8 cellular contexts compared by ENCODE assay signal in genomic region chr19:38869836-38870607, GRCh38. TPM values are rescaled to one million over a fixed set of nuclear protein-coding genes. Genes with fewer than 3 reads are reported as not detected.
DNase-seq lines count a peak whose midpoint lies in the region; ATAC-seq, FAIRE-seq and TF ChIP-seq lines count a peak whose summit lies in the region.

No MANE protein-coding gene starts in this region.

- H3K4me1 Mint-ChIP-seq in GM23338 = peaks cover 8% of the 10 kb centered on the region; the same call in 2 of the 3 replicates
- H3K4me1 Mint-ChIP-seq in mesothelial cell of epicardium = peaks cover 6% of the 10 kb centered on the region

- H3K18ac ChIP-seq in H1 (ENCODE audit: extremely low read depth, low read length) = 0 out of 2 replicates have a peak overlapping the region, but pooled peaks have one; percentile 65

- POLR2A ChIA-PET in H1 (lab: Charles Lee; ENCODE audit: partially characterized antibody) = interaction anchor here (0.5 to 3.4 kb wide), 13 partner anchors 8 to 204 kb away, joined by 3 to 33 read pairs (median 4); partner anchors contain the start of genes CCER2, FBXO17, HNRNPL and MRPS12

- H3K9ac ChIP-seq in H1 (replicated peaks in 1 of 4; ENCODE audit: extremely low read depth in 1 of 4, low read depth in 3 of 4, low read length in 3 of 4) = no peak overlapping the region; a peak in 2 of 7 replicates

- TF ChIP-seq EP300 in H1 (IDR thresholded peaks at IDR 0.05; ENCODE audit: borderline replicate concordance in 1 of 2, low read depth in 2 of 2, low read length in 2 of 2) = peak in 1 of 2 experiments; percentile 66; a peak in 1 of 3 replicates

- H3K9me3 Mint-ChIP-seq in GM23338 = no peaks in the 10 kb centered on the region; the same call in 2 of the 3 replicates
- no peaks in the 10 kb centered on the region for H3K9me3 Mint-ChIP-seq in mesothelial cell of epicardium

- H3K27ac ChIP-seq in GM23338 (ENCODE audit: low read depth) (no peak overlapping the region), H1 (ENCODE audit: low read depth, low read length) (no peak overlapping the region)

- peak overlapping the region; percentile 40 for H3K4ac ChIP-seq in H1 (replicated peaks; ENCODE audit: insufficient read length, low read depth, low read length)

- no peak overlapping the region for H2BK5ac ChIP-seq in H1 (ENCODE audit: low read depth, low read length)

- H3K27me3 Mint-ChIP-seq in GM23338 (ENCODE audit: insufficient read depth, low read depth, poor library complexity) = peaks cover 11% of the 10 kb centered on the region
- peaks cover 29% of the 10 kb centered on the region for H3K27me3 Mint-ChIP-seq in mesothelial cell of epicardium (ENCODE audit: low read depth)

- H2AK5ac ChIP-seq in H1 (ENCODE audit: low read depth, low read length) = no peak overlapping the region

- no peaks in the 10 kb centered on the region for H3K9me2 ChIP-seq in GM23338 (ENCODE audit: insufficient read depth)

- peak overlapping the region; percentile 83 for H4K8ac ChIP-seq in H1 (ENCODE audit: extremely low read depth, insufficient read depth, low read length)

- WGBS in H1 (ENCODE audit: extremely low coverage in 1 of 2, insufficient coverage in 1 of 2, insufficient read length in 1 of 2, insufficient replicate concordance in 2 of 2, low coverage in 1 of 2, low lambda C conversion rate in 2 of 2, missing lambda C conversion rate in 1 of 2), 2 experiments = 22% methylated on average over 61 of the region's 62 CpGs; no CpG with 5 or more reads in 1 of the 2 experiments

- peak overlapping the region; percentile 60; the same call in 1 of the 2 replicates for H2BK12ac ChIP-seq in H1 (ENCODE audit: low read depth, low read length)

- H3K23ac ChIP-seq in H1 (ENCODE audit: insufficient read length) = no peak overlapping the region

- H3K27me3 ChIP-seq in GM23338 (ENCODE audit: insufficient read depth) (peaks cover 19% of the 10 kb centered on the region), H1 (replicated peaks in 1 of 4; ENCODE audit: control insufficient read depth in 3 of 4, extremely low read depth in 1 of 4, insufficient read depth in 3 of 4, low read length in 3 of 4) (peaks cover 0 to 11% (median 5%) of the 10 kb centered on the region in 4 experiments; a peak in 5 of 7 replicates)

- H3K36me3 ChIP-seq in GM23338 (ENCODE audit: insufficient read depth) = no peaks in the 10 kb centered on the region
- H3K36me3 ChIP-seq in H1 (ENCODE audit: control insufficient read depth in 2 of 4, insufficient read depth in 4 of 4, low read length in 3 of 4) = no peaks in the 10 kb centered on the region

- no peak overlapping the region for H3K27ac Mint-ChIP-seq in GM23338
- no peak overlapping the region for H3K27ac Mint-ChIP-seq in mesothelial cell of epicardium

- no peak overlapping the region for H3K56ac ChIP-seq in H1 (replicated peaks; ENCODE audit: insufficient read length, low read depth, low read length)

- TF ChIP-seq CTCF in GM23338 (conservative IDR thresholded peaks at IDR 0.05; ENCODE audit: low read depth in 2 of 2) (peak; percentile 68 to 82), H1 (IDR thresholded peaks at IDR 0.05; ENCODE audit: control extremely low read depth in 1 of 3, insufficient read depth in 1 of 3, low read depth in 1 of 3, low read length in 3 of 3) (peak; percentile 63 to 80 (median 73)), mesothelial cell of epicardium (IDR thresholded peaks at IDR 0.05; ENCODE audit: unreplicated experiment) (peak; percentile 69)

- H3F3A ChIP-seq in GM23338 (replicated peaks; ENCODE audit: low read depth) = peaks cover 10% of the 10 kb centered on the region; the same call in 1 of the 2 replicates

- CTCF ChIA-PET in H1 (lab: Charles Lee; ENCODE audit: partially characterized antibody) = interaction anchor here (0.5 to 3.3 kb wide), 12 partner anchors 10 to 153 kb away, joined by 3 to 32 read pairs (median 4); partner anchors contain the start of genes CAPN12 and NFKBIB

- no peaks in the 10 kb centered on the region for H4K20me1 ChIP-seq in GM23338 (replicated peaks; ENCODE audit: insufficient read depth)
- H4K20me1 ChIP-seq in H1 (replicated peaks in 1 of 2; ENCODE audit: control insufficient read depth in 1 of 2, insufficient read depth in 2 of 2, low read length in 2 of 2) = no peaks in the 10 kb centered on the region

- peak overlapping the region; percentile 78 for H3K4me3 Mint-ChIP-seq in GM23338
- H3K4me3 Mint-ChIP-seq in mesothelial cell of epicardium = peak overlapping the region; percentile 62

- peak overlapping the region; percentile 55 for H4K5ac ChIP-seq in H1 (ENCODE audit: insufficient read length, low read depth, low read length)

- H3K9me3 ChIP-seq in H1 (ENCODE audit: insufficient read depth in 2 of 2, low read depth in 1 of 2, low read length in 1 of 2) = no peaks in the 10 kb centered on the region

- H3K23me2 ChIP-seq in H1 (ENCODE audit: low read depth, low read length) = peaks cover 7% of the 10 kb centered on the region; the same call in 1 of the 2 replicates

- DNase-seq in D341Med (ENCODE audit: low spot score) (peak; percentile 92), GM23338 (ENCODE audit: low spot score) (peak; percentile 81), NCI-H2029 (lab: John Stamatoyannopoulos, UW) (peak; percentile 91), H1 (ENCODE audit: low read depth in 1 of 2, low spot score in 2 of 2) (peak in 1 of 2 experiments; percentile 91), mesothelial cell of epicardium (ENCODE audit: low spot score in 2 of 2, unreplicated experiment in 2 of 2) (peak; percentile 44 to 75), NCI-H748 (lab: John Stamatoyannopoulos, UW; ENCODE audit: unreplicated experiment) (no peak)
- peak; percentile 80 to 86 (median 84) for DNase-seq in activated CD8-positive, alpha-beta memory T cell treated with anti-CD3 and anti-CD28 coated beads for 48 hours (ENCODE audit: low read depth in 2 of 3, low spot score in 2 of 3)
- DNase-seq in stimulated activated CD8-positive, alpha-beta memory T cell treated with anti-CD3 and anti-CD28 coated beads, Interleukin-15, amount 100 ng/mL, for 4 hours (ENCODE audit: low read depth in 2 of 2) = peak; percentile 87

- ATAC-seq in GM23338 = peak; percentile 84

- H3K79me1 ChIP-seq in H1 (ENCODE audit: low read depth, low read length) = no peaks in the 10 kb centered on the region

- H4K91ac ChIP-seq in H1 (replicated peaks; ENCODE audit: insufficient read length, low read length) = peak overlapping the region; percentile 45

- TF ChIP-seq RAD21 in H1 (IDR thresholded peaks at IDR 0.05 in 1 of 2, conservative IDR thresholded peaks at IDR 0.05 in 1 of 2; ENCODE audit: low read depth in 2 of 2, low read length in 2 of 2) = peak; percentile 22 to 57

- H3K4me1 ChIP-seq in GM23338 (ENCODE audit: insufficient read depth) = no peaks in the 10 kb centered on the region
- peaks cover 0 to 7% (median 4%) of the 10 kb centered on the region in 4 experiments; a peak in 5 of 7 replicates for H3K4me1 ChIP-seq in H1 (replicated peaks in 1 of 4; ENCODE audit: control insufficient read depth in 3 of 4, insufficient read depth in 4 of 4, low read length in 3 of 4)

- no peak overlapping the region for H3K14ac ChIP-seq in H1 (ENCODE audit: insufficient read length)

- no peak for TF ChIP-seq POLR2A in H1 (IDR thresholded peaks at IDR 0.05; ENCODE audit: control extremely low read depth in 1 of 2, low read depth in 2 of 2, low read length in 2 of 2)

- H2AFZ ChIP-seq in GM23338 (peak overlapping the region; percentile 97), H1 (ENCODE audit: low read length) (peak overlapping the region; percentile 79; the same call in 1 of the 2 replicates)

- H2BK120ac ChIP-seq in H1 (replicated peaks; ENCODE audit: low read depth, low read length) = no peak overlapping the region

- H2BK20ac ChIP-seq in H1 (ENCODE audit: low read length) = no peak overlapping the region

- no peaks in the 10 kb centered on the region for H3K79me2 ChIP-seq in GM23338 (replicated peaks; ENCODE audit: insufficient read depth)
- H3K79me2 ChIP-seq in H1 (ENCODE audit: control insufficient read depth in 1 of 2, insufficient read depth in 2 of 2, low read length in 2 of 2) = no peaks in the 10 kb centered on the region

- H3K36me3 Mint-ChIP-seq in GM23338 (ENCODE audit: low read depth) (no peaks in the 10 kb centered on the region), mesothelial cell of epicardium (no peaks in the 10 kb centered on the region)

- H2BK15ac ChIP-seq in H1 (ENCODE audit: low read length) = peak overlapping the region; percentile 46; the same call in 1 of the 2 replicates

- peak overlapping the region; percentile 81 for H3K4me3 ChIP-seq in GM23338
- peak overlapping the region; percentile 38 to 63 (median 55) for H3K4me3 ChIP-seq in H1 (ENCODE audit: extremely low read depth in 1 of 4, insufficient read depth in 2 of 4, low read depth in 3 of 4, low read length in 4 of 4)

- FAIRE-seq in H1 (lab: Jason Lieb, UNC) = no peak

- peak overlapping the region; percentile 91 for H3K4me2 ChIP-seq in GM23338
- H3K4me2 ChIP-seq in H1 (ENCODE audit: insufficient read depth in 1 of 2, low read depth in 2 of 2, low read length in 2 of 2) = peak overlapping the region; percentile 74 to 79

RNA-seq across cellular contexts. Expression of gene RINL, which starts 8.1 kb away (rescaled TPM):
- total RNA-seq in GM23338 (2014; rRNA removed; shearing (Covaris generic)) = 11.2 and 22.4 TPM in 2 replicates
- polyA plus RNA-seq in GM23338 (2016; fragmentation: Nextera tagmentation; extraction: Ambion mirVana) (19.4 and 21.4 TPM in 2 replicates), H1 (2011; rRNA removed) (11.1 and 13.1 TPM in 2 replicates)
- 11.9 and 14.2 TPM in 2 replicates for total RNA-seq in H1 (2021; fragmentation: NEBNext Ultra II Directional; extraction: Animal tissue kit (Norgen Biotek cat#: 25700))
- 11.5 TPM for polyA plus RNA-seq in H1 (2011; cell fraction: cytosol; rRNA removed)
- polyA plus RNA-seq in H1 (2011; cell fraction: nucleus; rRNA removed) = 9.9 TPM
- 8.3 to 13.8 TPM (median 11.4 TPM) in 4 replicates for polyA plus RNA-seq in H1 (2012, experiment 1 of 2)
- polyA plus RNA-seq in H1 (2012, experiment 2 of 2) = 16.6 TPM
- polyA plus RNA-seq in H1 (2013, experiment 1 of 2) = 12.7 TPM
- polyA plus RNA-seq in H1 (2013, experiment 2 of 2) = 10.9 TPM
- polyA minus RNA-seq in H1 (2011; rRNA and poly(A)+ RNA removed) = 2.9 and 4.1 TPM in 2 replicates
- polyA minus RNA-seq in H1 (2011; cell fraction: cytosol; rRNA and poly(A)+ RNA removed) = 4.3 TPM
- 6.0 TPM for polyA minus RNA-seq in H1 (2011; cell fraction: nucleus; rRNA and poly(A)+ RNA removed)
- 2.1 to 3.3 TPM (median 2.3 TPM) in 3 replicates for total RNA-seq in mesothelial cell of epicardium

RNA-seq across cellular contexts. Expression of gene HNRNPL, which starts 20.2 kb away (rescaled TPM):
- total RNA-seq in GM23338 (2014; rRNA removed; shearing (Covaris generic)) = 491 and 580 TPM in 2 replicates
- polyA plus RNA-seq in GM23338 (2016; fragmentation: Nextera tagmentation; extraction: Ambion mirVana) (664 and 836 TPM in 2 replicates), H1 (2011; rRNA removed) (403 and 404 TPM in 2 replicates)
- total RNA-seq in H1 (2021; fragmentation: NEBNext Ultra II Directional; extraction: Animal tissue kit (Norgen Biotek cat#: 25700)) = 711 and 779 TPM in 2 replicates
- polyA plus RNA-seq in H1 (2011; cell fraction: cytosol; rRNA removed) = 354 TPM
- polyA plus RNA-seq in H1 (2011; cell fraction: nucleus; rRNA removed) = 541 TPM
- 683 to 1,004 TPM (median 711 TPM) in 4 replicates for polyA plus RNA-seq in H1 (2012, experiment 1 of 2)
- 537 TPM for polyA plus RNA-seq in H1 (2012, experiment 2 of 2)
- polyA plus RNA-seq in H1 (2013, experiment 1 of 2) = 480 TPM
- polyA plus RNA-seq in H1 (2013, experiment 2 of 2) = 470 TPM
- polyA minus RNA-seq in H1 (2011; rRNA and poly(A)+ RNA removed) = 621 and 711 TPM in 2 replicates
- 351 TPM for polyA minus RNA-seq in H1 (2011; cell fraction: cytosol; rRNA and poly(A)+ RNA removed)
- polyA minus RNA-seq in H1 (2011; cell fraction: nucleus; rRNA and poly(A)+ RNA removed) = 254 TPM
- 423 to 443 TPM (median 425 TPM) in 3 replicates for total RNA-seq in mesothelial cell of epicardium

RNA-seq across cellular contexts. Expression of gene SIRT2, which starts 29.4 kb away (rescaled TPM):
- total RNA-seq in GM23338 (2014; rRNA removed; shearing (Covaris generic)) = 8.2 and 8.4 TPM in 2 replicates
- 2.7 and 3.4 TPM in 2 replicates for polyA plus RNA-seq in GM23338 (2016; fragmentation: Nextera tagmentation; extraction: Ambion mirVana)
- total RNA-seq in H1 (2021; fragmentation: NEBNext Ultra II Directional; extraction: Animal tissue kit (Norgen Biotek cat#: 25700)) = 6.1 and 6.5 TPM in 2 replicates
- polyA plus RNA-seq in H1 (2011; rRNA removed) = 10.0 and 11.8 TPM in 2 replicates
- polyA plus RNA-seq in H1 (2011; cell fraction: cytosol; rRNA removed) = 9.0 TPM
- polyA plus RNA-seq in H1 (2011; cell fraction: nucleus; rRNA removed) = 15.2 TPM
- 5.0 to 9.0 TPM (median 7.5 TPM) in 4 replicates for polyA plus RNA-seq in H1 (2012, experiment 1 of 2)
- 7.4 TPM for polyA plus RNA-seq in H1 (2012, experiment 2 of 2)
- 6.8 TPM for polyA plus RNA-seq in H1 (2013, experiment 1 of 2)
- 6.5 TPM for polyA plus RNA-seq in H1 (2013, experiment 2 of 2)
- polyA minus RNA-seq in H1 (2011; rRNA and poly(A)+ RNA removed) = 5.6 and 6.1 TPM in 2 replicates
- polyA minus RNA-seq in H1 (2011; cell fraction: cytosol; rRNA and poly(A)+ RNA removed) = 5.5 TPM
- polyA minus RNA-seq in H1 (2011; cell fraction: nucleus; rRNA and poly(A)+ RNA removed) = 2.3 TPM
- 45.2 to 46.5 TPM (median 45.7 TPM) in 3 replicates for total RNA-seq in mesothelial cell of epicardium

RNA-seq across cellular contexts. Expression of gene NFKBIB, which starts 29.7 kb away (rescaled TPM):
- 37.0 and 39.6 TPM in 2 replicates for total RNA-seq in GM23338 (2014; rRNA removed; shearing (Covaris generic))
- 37.7 and 39.5 TPM in 2 replicates for polyA plus RNA-seq in GM23338 (2016; fragmentation: Nextera tagmentation; extraction: Ambion mirVana)
- 36.3 and 37.3 TPM in 2 replicates for total RNA-seq in H1 (2021; fragmentation: NEBNext Ultra II Directional; extraction: Animal tissue kit (Norgen Biotek cat#: 25700))
- polyA plus RNA-seq in H1 (2011; rRNA removed) = 44.1 and 62.3 TPM in 2 replicates
- 45.6 TPM for polyA plus RNA-seq in H1 (2011; cell fraction: cytosol; rRNA removed)
- 28.5 TPM for polyA plus RNA-seq in H1 (2011; cell fraction: nucleus; rRNA removed)
- 31.4 to 41.1 TPM (median 35.3 TPM) in 4 replicates for polyA plus RNA-seq in H1 (2012, experiment 1 of 2)
- polyA plus RNA-seq in H1 (2012, experiment 2 of 2) = 23.4 TPM
- polyA plus RNA-seq in H1 (2013, experiment 1 of 2) = 26.4 TPM
- polyA plus RNA-seq in H1 (2013, experiment 2 of 2) = 24.3 TPM
- 4.9 and 5.8 TPM in 2 replicates for polyA minus RNA-seq in H1 (2011; rRNA and poly(A)+ RNA removed)
- polyA minus RNA-seq in H1 (2011; cell fraction: cytosol; rRNA and poly(A)+ RNA removed) = 14.2 TPM
- polyA minus RNA-seq in H1 (2011; cell fraction: nucleus; rRNA and poly(A)+ RNA removed) = 8.0 TPM
- 13.4 to 13.9 TPM (median 13.5 TPM) in 3 replicates for total RNA-seq in mesothelial cell of epicardium

RNA-seq across cellular contexts. Expression of gene ECH1, which starts 38.4 kb away (rescaled TPM):
- 66.2 and 79.9 TPM in 2 replicates for total RNA-seq in GM23338 (2014; rRNA removed; shearing (Covaris generic))
- polyA plus RNA-seq in GM23338 (2016; fragmentation: Nextera tagmentation; extraction: Ambion mirVana) (186 and 193 TPM in 2 replicates), H1 (2011; rRNA removed) (147 and 173 TPM in 2 replicates)
- total RNA-seq in H1 (2021; fragmentation: NEBNext Ultra II Directional; extraction: Animal tissue kit (Norgen Biotek cat#: 25700)) = 101 and 103 TPM in 2 replicates
- polyA plus RNA-seq in H1 (2011; cell fraction: cytosol; rRNA removed) = 160 TPM
- polyA plus RNA-seq in H1 (2011; cell fraction: nucleus; rRNA removed) = 263 TPM
- polyA plus RNA-seq in H1 (2012, experiment 1 of 2) = 130 to 213 TPM (median 176 TPM) in 4 replicates
- 162 TPM for polyA plus RNA-seq in H1 (2012, experiment 2 of 2)
- 191 TPM for polyA plus RNA-seq in H1 (2013, experiment 1 of 2)
- polyA plus RNA-seq in H1 (2013, experiment 2 of 2) = 181 TPM
- polyA minus RNA-seq in H1 (2011; rRNA and poly(A)+ RNA removed) = 55.4 and 74.7 TPM in 2 replicates
- 34.3 TPM for polyA minus RNA-seq in H1 (2011; cell fraction: cytosol; rRNA and poly(A)+ RNA removed)
- polyA minus RNA-seq in H1 (2011; cell fraction: nucleus; rRNA and poly(A)+ RNA removed) = 30.0 TPM
- 79.5 to 91.4 TPM (median 85.9 TPM) in 3 replicates for total RNA-seq in mesothelial cell of epicardium
